ENCODE assay signal across 8 cellular contexts in genomic region chr22:24424001-24424900, GRCh38. TPM values are rescaled to one million over a fixed set of nuclear protein-coding genes. Genes with fewer than 3 reads are reported as not detected.
DNase-seq lines count a peak whose midpoint lies in the region; ATAC-seq and TF ChIP-seq lines count a peak whose summit lies in the region.

No MANE protein-coding gene starts in this region.

- H3K79me2 ChIP-seq in MM.1S (ENCODE audit: low read length), result peaks cover 15% of the 10 kb centered on the region

- no peaks in the 10 kb centered on the region for H3K27me3 ChIP-seq in A673 (replicated peaks; ENCODE audit: insufficient read depth, low read depth, low read length, poor library complexity)
- H3K27me3 ChIP-seq in MM.1S (replicated peaks; ENCODE audit: insufficient read depth, low read length), result no peaks in the 10 kb centered on the region
- no peaks in the 10 kb centered on the region for H3K27me3 ChIP-seq in right cardiac atrium (ENCODE audit: control insufficient read depth, insufficient read depth)
- peaks cover 0 to 10% (median 0%) of the 10 kb centered on the region in 7 donors for H3K27me3 ChIP-seq in spleen (replicated peaks in 1 of 7)

- H3K4me2 ChIP-seq in MM.1S (ENCODE audit: low read depth, low read length), result peak overlapping the region; percentile 93

- no peaks in the 10 kb centered on the region for H4K20me1 ChIP-seq in MM.1S (ENCODE audit: insufficient read depth, low read length)

- intact Hi-C loops in A673 (cut with micrococcal nuclease; ENCODE audit: unreplicated experiment) (no loop called here), right cardiac atrium (cut with DNase I) (loop anchor here in 2 of 4 donors (5.0 to 10.0 kb wide), 4 partner anchors 51 to 93 kb away; no protein-coding TSS in a partner anchor), spleen (cut with DNase I; ENCODE audit: low total_unique reads) (loop anchor here (5.0 kb wide), 1 partner anchor 83 kb away; no protein-coding TSS in a partner anchor)

- TF ChIP-seq POLR2A in spleen (IDR thresholded peaks at IDR 0.05), result no peak

- peak overlapping the region; percentile 42; the same call in 1 of the 2 replicates for H3K9ac ChIP-seq in MM.1S (ENCODE audit: low read length)

- H3K4me1 ChIP-seq in A673 (ENCODE audit: insufficient read depth, low read length, poor library complexity, severe bottlenecking), result peaks cover 5% of the 10 kb centered on the region
- H3K4me1 ChIP-seq in MM.1S (ENCODE audit: low read length), result peaks cover 8% of the 10 kb centered on the region
- H3K4me1 ChIP-seq in right cardiac atrium (ENCODE audit: control insufficient read depth, insufficient read depth, low read length), result peaks cover 6% of the 10 kb centered on the region
- peaks cover 24 to 98% (median 79%) of the 10 kb centered on the region in 6 donors for H3K4me1 ChIP-seq in spleen

- ATAC-seq in right cardiac atrium, result peak; percentile 3

- 6% methylated on average over 105 of the region's 105 CpGs for WGBS in right cardiac atrium
- 14 to 47% (median 17%) methylated on average over 33 to 105 of the region's 105 CpGs for WGBS in spleen, 5 donors

- CTCF ChIA-PET in A673 (lab: Charles Lee), result interaction anchor here (0.5 to 1.9 kb wide), 5 partner anchors 11 to 78 kb away, joined by 3 to 7 read pairs (median 5); no protein-coding TSS in a partner anchor

- peaks cover 25% of the 10 kb centered on the region for H3F3A ChIP-seq in MM.1S (ENCODE audit: insufficient read depth, low read length)

- DNase-seq in A673 (ENCODE audit: low spot score) (no peak), MM.1S (peak; percentile 23), activated gamma-delta T cell treated with Interleukin-2 at 50 U/mL for 16 hours (peak; percentile 29), right cardiac atrium (peak in 2 of 3 donors; percentile 74 to 75), spleen (peak; percentile 92), mucosa of gallbladder (ENCODE audit: low spot score) (no peak), medulla oblongata (ENCODE audit: extremely low spot score) (no peak), NCI-H446 (lab: John Stamatoyannopoulos, UW) (no peak)

- BruUV-seq in A673 (replicated peaks; lab: Mats Ljungman, UMichigan), result no TSS peak

- H3K9me2 ChIP-seq in MM.1S (replicated peaks; ENCODE audit: insufficient read depth, low read length), result no peaks in the 10 kb centered on the region

- peak overlapping the region; percentile 74 for H2AFZ ChIP-seq in MM.1S (ENCODE audit: low read length)

- H3K4me3 ChIP-seq in A673 (ENCODE audit: low read depth, low read length, poor library complexity, severe bottlenecking) (peak overlapping the region; percentile 58), MM.1S (ENCODE audit: low read length) (peak overlapping the region; percentile 70), right cardiac atrium (ENCODE audit: low read length) (peak overlapping the region; percentile 79), spleen (peak overlapping the region; percentile 47 to 74 (median 63))

- H3K9me3 ChIP-seq in A673 (ENCODE audit: low read depth, low read length, poor library complexity, severe bottlenecking), result no peaks in the 10 kb centered on the region
- H3K9me3 ChIP-seq in MM.1S (replicated peaks; ENCODE audit: insufficient read depth, low read length), result no peaks in the 10 kb centered on the region
- H3K9me3 ChIP-seq in right cardiac atrium (ENCODE audit: control insufficient read depth, low read length), result no peaks in the 10 kb centered on the region
- no peaks in the 10 kb centered on the region for H3K9me3 ChIP-seq in spleen

- H3K36me3 ChIP-seq in A673 (ENCODE audit: insufficient read depth, low read length, poor library complexity, severe bottlenecking), result no peaks in the 10 kb centered on the region
- no peaks in the 10 kb centered on the region for H3K36me3 ChIP-seq in MM.1S (replicated peaks; ENCODE audit: insufficient read depth, low read length)
- H3K36me3 ChIP-seq in spleen, result no peaks in the 10 kb centered on the region

- TF ChIP-seq CTCF in A673 (conservative IDR thresholded peaks at IDR 0.05; ENCODE audit: low read depth, low read length) (no peak), MM.1S (IDR thresholded peaks at IDR 0.05; ENCODE audit: low read length) (no peak), spleen (IDR thresholded peaks at IDR 0.05 in 8 of 11, conservative IDR thresholded peaks at IDR 0.05 in 3 of 11) (peak in 1 of 11 experiments; percentile 14)

- H3K27ac ChIP-seq in A673 (ENCODE audit: low read depth, low read length, poor library complexity, severe bottlenecking) (peak overlapping the region; percentile 54), MM.1S (ENCODE audit: low read length) (no peak overlapping the region), right cardiac atrium (ENCODE audit: low read length) (no peak overlapping the region), spleen (peak overlapping the region; percentile 8 to 96 (median 78))

- POLR2A ChIA-PET in A673 (lab: Charles Lee; ENCODE audit: low non-redundant PET), result interaction anchor here (0.8 kb wide), 1 partner anchor 173 kb away, joined by 3 read pairs; no protein-coding TSS in a partner anchor

RNA-seq across cellular contexts. Expression of gene ADORA2A, which starts 3.1 kb away (rescaled TPM):
- 9.6 and 10.9 TPM in 2 replicates for total RNA-seq in A673 (2021)
- total RNA-seq in right cardiac atrium, result 1 to 10 TPM; 3.7 to 5.6 (median 4.8) TPM
- 6.6 TPM for polyA plus RNA-seq in right cardiac atrium
- 10 to 100 TPM; 15.8 to 31.1 (median 25.2) TPM for total RNA-seq in spleen
- polyA plus RNA-seq in spleen, result 10 to 100 TPM in 2 of 3 donors, 1 to 10 TPM in 1; 8.3 to 14.8 (median 14.2) TPM
- total RNA-seq in mucosa of gallbladder, result 4.1 TPM

Comparison
In these comparisons a context has a peak if more than half of its experiments do, and no peak if none do; other contexts are left out.
1. DNase-seq: peak in MM.1S (single experiment), activated gamma-delta T cell treated with Interleukin-2 at 50 U/mL for 16 hours (single experiment), right cardiac atrium (2 of 3) and spleen (single experiment); none in A673 (single experiment), mucosa of gallbladder (single experiment), medulla oblongata (single experiment) and NCI-H446 (0 of 2).
2. H3K27ac ChIP-seq: peak in A673 (single experiment) and spleen (8 of 8); none in MM.1S (single experiment) and right cardiac atrium (single experiment).
3. Peak in every context shown above with its lines, with median percentiles within 50 percentile points of each other: H3K4me3 ChIP-seq.